ENCODE assay signal across 9 cellular contexts in the genomic region with DNA sequence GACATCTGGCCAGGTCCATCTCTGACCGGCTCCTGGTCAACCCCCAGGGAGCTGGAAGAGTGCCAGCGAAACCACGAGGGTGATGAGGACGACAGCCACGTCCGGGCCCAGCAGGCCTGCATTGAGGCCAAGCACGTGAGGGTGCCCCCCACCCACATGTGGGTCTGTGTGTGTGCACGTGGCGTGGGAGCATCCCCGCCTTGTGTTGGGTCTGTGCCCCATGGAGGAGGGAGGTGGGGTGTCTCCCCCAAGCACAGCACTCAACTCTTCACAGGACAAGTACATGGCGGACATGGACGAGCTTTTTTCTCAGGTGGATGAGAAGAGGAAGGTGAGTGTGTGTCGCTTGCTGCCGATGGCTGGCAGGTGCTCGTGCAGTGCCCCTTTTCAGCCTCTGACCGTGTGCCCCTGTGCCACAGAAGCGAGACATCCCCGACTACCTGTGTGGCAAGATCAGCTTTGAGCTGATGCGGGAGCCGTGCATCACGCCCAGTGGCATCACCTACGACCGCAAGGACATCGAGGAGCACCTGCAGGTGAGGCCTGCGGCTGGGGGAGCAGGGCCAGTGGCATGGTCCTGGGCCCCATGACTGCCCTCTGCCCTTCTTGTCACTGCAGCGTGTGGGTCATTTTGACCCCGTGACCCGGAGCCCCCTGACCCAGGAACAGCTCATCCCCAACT. TPM values are rescaled to one million over a fixed set of nuclear protein-coding genes. Genes with fewer than 3 reads are reported as not detected.
A peak's percentile ranks its signal among the peaks of the same experiment; 100 is the strongest.
DNase-seq lines count a peak whose midpoint lies in the region; ATAC-seq, FAIRE-seq and TF ChIP-seq lines count a peak whose summit lies in the region.
"Had no signal": no experiment of that assay in that cellular context is flagged by ENCODE, and none has a peak within 500 bp of the region (broad histone marks: within the 10 kb centered on the region; RNA-seq: fewer than 3 reads in every experiment).

No MANE protein-coding gene starts in this region.

- ATAC-seq in activated CD8-positive, alpha-beta memory T cell treated with anti-CD3 and anti-CD28 coated beads, Interleukin-2, amount 10 ng/mL, durations not matched to agents 7 days and 5 days = no peak
- ATAC-seq in T-cell (replicated peaks in 1 of 4) = no peak
- ATAC-seq in stimulated activated naive B cell treated with anti-CD40 and anti-IgM and Interleukin-4, amounts not matched to agents 10 μg/mL and 1 μg/mL and 100 μg/mL, for 72 hours (replicated peaks) = no peak

- H3K9me3 Mint-ChIP-seq in activated CD8-positive, alpha-beta memory T cell treated with anti-CD3 and anti-CD28 coated beads, Interleukin-2, amount 10 ng/mL, durations not matched to agents 7 days and 5 days (ENCODE audit: low read depth) = no peaks in the 10 kb centered on the region
- H3K9me3 Mint-ChIP-seq in T-cell = no peaks in the 10 kb centered on the region
- H3K9me3 Mint-ChIP-seq in stimulated activated naive B cell treated with anti-CD40 and anti-IgM and Interleukin-4, amounts not matched to agents 10 μg/mL and 1 μg/mL and 100 μg/mL, for 72 hours = no peaks in the 10 kb centered on the region

- H3K4me1 Mint-ChIP-seq in activated CD8-positive, alpha-beta memory T cell treated with anti-CD3 and anti-CD28 coated beads, Interleukin-2, amount 10 ng/mL, durations not matched to agents 7 days and 5 days = peaks cover 34% of the 10 kb centered on the region
- H3K4me1 Mint-ChIP-seq in T-cell = peaks cover 17 to 45% (median 38%) of the 10 kb centered on the region in 3 donors
- peaks cover 29 to 60% of the 10 kb centered on the region in 2 donors for H3K4me1 Mint-ChIP-seq in stimulated activated naive B cell treated with anti-CD40 and anti-IgM and Interleukin-4, amounts not matched to agents 10 μg/mL and 1 μg/mL and 100 μg/mL, for 72 hours

- H3K4me3 ChIP-seq in fibroblast of pulmonary artery (replicated peaks; ENCODE audit: low read depth, low read length) = peak overlapping the region; percentile 77

- no peak for DNase-seq in activated CD8-positive, alpha-beta memory T cell treated with anti-CD3 and anti-CD28 coated beads, Interleukin-2, amount 10 ng/mL, durations not matched to agents 7 days and 5 days
- no peak for DNase-seq in activated CD8-positive, alpha-beta memory T cell treated with anti-CD3 and anti-CD28 coated beads, Interleukin-2, amount 50 U/mL, for 48 hours
- DNase-seq in T-cell (no peak), fibroblast of pulmonary artery (ENCODE audit: low read depth) (no peak), NCI-H69 (lab: John Stamatoyannopoulos, UW) (no peak), GM12892 (ENCODE audit: insufficient read length) (no peak), ureter (ENCODE audit: low spot score) (no peak)
- no peak for DNase-seq in stimulated activated naive B cell treated with anti-CD40 and anti-IgM and Interleukin-4, amounts not matched to agents 10 μg/mL and 1 μg/mL and 100 μg/mL, for 72 hours
- DNase-seq: NCI-H774 had no signal

- peak overlapping the region; percentile 78 for H3K4me3 Mint-ChIP-seq in activated CD8-positive, alpha-beta memory T cell treated with anti-CD3 and anti-CD28 coated beads, Interleukin-2, amount 10 ng/mL, durations not matched to agents 7 days and 5 days
- H3K4me3 Mint-ChIP-seq in T-cell = peak overlapping the region; percentile 68 to 77 (median 71)
- H3K4me3 Mint-ChIP-seq in stimulated activated naive B cell treated with anti-CD40 and anti-IgM and Interleukin-4, amounts not matched to agents 10 μg/mL and 1 μg/mL and 100 μg/mL, for 72 hours = peak overlapping the region; percentile 78 to 91

- no peak overlapping the region for H3K27ac Mint-ChIP-seq in activated CD8-positive, alpha-beta memory T cell treated with anti-CD3 and anti-CD28 coated beads, Interleukin-2, amount 10 ng/mL, durations not matched to agents 7 days and 5 days
- H3K27ac Mint-ChIP-seq in T-cell = peak overlapping the region; percentile 57 to 69
- H3K27ac Mint-ChIP-seq in stimulated activated naive B cell treated with anti-CD40 and anti-IgM and Interleukin-4, amounts not matched to agents 10 μg/mL and 1 μg/mL and 100 μg/mL, for 72 hours = peak overlapping the region; percentile 79

- no peak for TF ChIP-seq CTCF in fibroblast of pulmonary artery (IDR thresholded peaks at IDR 0.05; ENCODE audit: low read length, missing control alignments)

- CTCF ChIA-PET in activated CD8-positive, alpha-beta memory T cell treated with anti-CD3 and anti-CD28 coated beads, Interleukin-2, amount 10 ng/mL, durations not matched to agents 7 days and 5 days (lab: Charles Lee) = interaction anchor here (0.9 to 2.4 kb wide), 4 partner anchors 13 to 103 kb away, joined by 3 to 9 read pairs (median 4); a partner anchor contains a TSS
- CTCF ChIA-PET in T-cell (lab: Charles Lee) = no interaction called here

- POLR2A ChIA-PET in T-cell (lab: Charles Lee) = no interaction called here

- FAIRE-seq in GM12892 (lab: Jason Lieb, UNC) = no peak

- peaks cover 4% of the 10 kb centered on the region for H3K36me3 Mint-ChIP-seq in activated CD8-positive, alpha-beta memory T cell treated with anti-CD3 and anti-CD28 coated beads, Interleukin-2, amount 10 ng/mL, durations not matched to agents 7 days and 5 days
- peaks cover 4% of the 10 kb centered on the region for H3K36me3 Mint-ChIP-seq in T-cell
- peaks cover 21 to 47% of the 10 kb centered on the region in 2 donors for H3K36me3 Mint-ChIP-seq in stimulated activated naive B cell treated with anti-CD40 and anti-IgM and Interleukin-4, amounts not matched to agents 10 μg/mL and 1 μg/mL and 100 μg/mL, for 72 hours

- peaks cover 2% of the 10 kb centered on the region for H3K27me3 Mint-ChIP-seq in activated CD8-positive, alpha-beta memory T cell treated with anti-CD3 and anti-CD28 coated beads, Interleukin-2, amount 10 ng/mL, durations not matched to agents 7 days and 5 days
- H3K27me3 Mint-ChIP-seq in T-cell = no peaks in the 10 kb centered on the region
- H3K27me3 Mint-ChIP-seq in stimulated activated naive B cell treated with anti-CD40 and anti-IgM and Interleukin-4, amounts not matched to agents 10 μg/mL and 1 μg/mL and 100 μg/mL, for 72 hours = peaks cover 2 to 13% of the 10 kb centered on the region in 2 donors

- no peak for TF ChIP-seq POLR2A in GM12892 (IDR thresholded peaks at IDR 0.05; ENCODE audit: low read depth, low read length)

RNA-seq across cellular contexts. Expression of a gene that starts 1.7 kb away (rescaled TPM):
- 10 to 100 TPM; 84.2 to 87.1 TPM for total RNA-seq in activated CD8-positive, alpha-beta memory T cell treated with anti-CD3 and anti-CD28 coated beads, Interleukin-2, amount 10 ng/mL, durations not matched to agents 7 days and 5 days
- total RNA-seq in T-cell (100 to 1,000 TPM in 3 of 5 donors, 10 to 100 TPM in 2; 67.3 to 119 (median 114) TPM), ureter (118 TPM)
- 60.8 TPM for polyA plus RNA-seq in GM12892 (2012; ENCODE audit: missing spikeins)

RNA-seq across cellular contexts. Expression of a gene that starts 2.2 kb away (rescaled TPM):
- 10 to 100 TPM; 30.5 to 37.1 TPM for total RNA-seq in activated CD8-positive, alpha-beta memory T cell treated with anti-CD3 and anti-CD28 coated beads, Interleukin-2, amount 10 ng/mL, durations not matched to agents 7 days and 5 days
- total RNA-seq in T-cell (10 to 100 TPM; 27.3 to 54.4 (median 49.1) TPM), ureter (63.4 TPM)
- polyA plus RNA-seq in GM12892 (2012; ENCODE audit: missing spikeins) = 17.4 TPM

RNA-seq across cellular contexts. Expression of a gene that starts 6.4 kb away (rescaled TPM):
- under 1 TPM; 0.37 to 0.79 TPM for total RNA-seq in activated CD8-positive, alpha-beta memory T cell treated with anti-CD3 and anti-CD28 coated beads, Interleukin-2, amount 10 ng/mL, durations not matched to agents 7 days and 5 days
- total RNA-seq in T-cell = 1 to 10 TPM; 2.0 to 3.6 (median 2.5) TPM
- polyA plus RNA-seq in GM12892 (2012; ENCODE audit: missing spikeins) = not detected
- 2.3 TPM for total RNA-seq in ureter

RNA-seq across cellular contexts. Expression of a gene that starts 8.3 kb away (rescaled TPM):
- 10 to 100 TPM; 18.9 to 19.4 TPM for total RNA-seq in activated CD8-positive, alpha-beta memory T cell treated with anti-CD3 and anti-CD28 coated beads, Interleukin-2, amount 10 ng/mL, durations not matched to agents 7 days and 5 days
- 10 to 100 TPM; 10.7 to 22.4 (median 18.4) TPM for total RNA-seq in T-cell
- polyA plus RNA-seq in GM12892 (2012; ENCODE audit: missing spikeins) = 3.3 TPM
- 10.4 TPM for total RNA-seq in ureter

RNA-seq across cellular contexts. Expression of a gene that starts 14.0 kb away (rescaled TPM):
- 100 to 1,000 TPM; 134 to 168 TPM for total RNA-seq in activated CD8-positive, alpha-beta memory T cell treated with anti-CD3 and anti-CD28 coated beads, Interleukin-2, amount 10 ng/mL, durations not matched to agents 7 days and 5 days
- total RNA-seq in T-cell (100 to 1,000 TPM; 181 to 320 (median 286) TPM), ureter (129 TPM)
- polyA plus RNA-seq in GM12892 (2012; ENCODE audit: missing spikeins) = 40.5 TPM
